8 cellular contexts compared by ENCODE assay signal in the genomic region with DNA sequence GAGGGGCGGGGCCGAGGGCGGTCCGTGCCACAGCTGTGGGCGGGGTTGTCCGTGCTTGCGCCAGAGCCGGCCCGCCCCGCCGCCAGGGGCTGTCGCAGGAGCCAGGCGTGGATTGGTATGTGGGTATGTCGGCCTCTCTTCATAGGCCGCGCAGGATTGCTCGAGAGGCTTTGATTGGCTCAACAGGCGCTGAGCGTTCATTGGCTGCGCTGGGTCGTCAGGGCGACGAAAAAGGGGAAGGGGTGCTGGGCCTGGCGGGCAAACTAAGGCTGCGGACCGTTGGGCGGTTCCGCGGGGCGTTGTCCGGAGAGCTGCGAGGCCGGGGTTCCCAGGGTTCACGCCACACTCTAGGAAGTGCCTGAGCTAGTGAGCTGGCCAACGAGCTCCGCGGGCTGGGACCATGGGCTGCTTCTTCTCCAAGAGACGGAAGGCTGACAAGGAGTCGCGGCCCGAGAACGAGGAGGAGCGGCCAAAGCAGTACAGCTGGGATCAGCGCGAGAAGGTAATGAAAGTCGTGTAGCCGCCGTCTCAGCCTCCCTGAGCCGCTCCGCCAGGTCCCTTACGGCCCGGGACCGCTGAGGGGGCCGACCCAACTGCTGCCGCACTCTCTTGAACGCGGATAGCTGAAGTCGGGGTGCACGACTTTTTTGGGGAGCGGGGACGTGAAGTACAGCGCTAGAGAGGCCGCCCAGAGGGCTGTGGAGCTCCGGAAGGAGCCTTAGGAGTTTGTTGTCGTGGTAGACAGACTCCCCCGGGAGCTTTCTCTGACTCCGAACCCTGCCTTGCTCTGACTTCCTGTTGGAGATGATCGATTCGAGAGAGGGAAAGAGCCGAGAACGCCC. TPM values are rescaled to one million over a fixed set of nuclear protein-coding genes. Genes with fewer than 3 reads are reported as not detected.
A peak's percentile ranks its signal among the peaks of the same experiment; 100 is the strongest.
DNase-seq lines count a peak whose midpoint lies in the region; FAIRE-seq and TF ChIP-seq lines count a peak whose summit lies in the region.

Gene RP2 (plus strand): TSS at position 343 of the 842 bp plus-strand sequence. CDS start 58 bp downstream, at position 401.

- H2BK120ac ChIP-seq in H1 (replicated peaks; ENCODE audit: low read depth, low read length), result no peak within 1 kb of the TSS

- H4K8ac ChIP-seq in H1 (ENCODE audit: extremely low read depth, insufficient read depth, low read length), result peak within 1 kb of the TSS; percentile 79; the same call in 1 of the 2 replicates

- H3K4me1 ChIP-seq in H1 (replicated peaks in 1 of 4; ENCODE audit: control insufficient read depth in 3 of 4, insufficient read depth in 4 of 4, low read length in 3 of 4), result no peaks in the 10 kb centered on the region

- TF ChIP-seq EP300 in H1 (IDR thresholded peaks at IDR 0.05; ENCODE audit: borderline replicate concordance in 1 of 2, low read depth in 2 of 2, low read length in 2 of 2), result no peak

- H2BK20ac ChIP-seq in H1 (ENCODE audit: low read length), result no peak within 1 kb of the TSS

- no peak within 1 kb of the TSS for H3K14ac ChIP-seq in H1 (ENCODE audit: insufficient read length)

- CTCF ChIA-PET in H1 (lab: Charles Lee; ENCODE audit: partially characterized antibody), result interaction anchor here (0.6 to 0.9 kb wide), 2 partner anchors 77 to 182 kb away, joined by 3 read pairs; no protein-coding TSS in a partner anchor

- no peaks in the 10 kb centered on the region for H3K27me3 ChIP-seq in H1 (replicated peaks in 1 of 4; ENCODE audit: control insufficient read depth in 3 of 4, extremely low read depth in 1 of 4, insufficient read depth in 3 of 4, low read length in 3 of 4)

- TF ChIP-seq CTCF in GM20000 (IDR thresholded peaks at IDR 0.05; ENCODE audit: extremely low read depth, missing control alignments) (no peak), H1 (IDR thresholded peaks at IDR 0.05; ENCODE audit: control extremely low read depth in 1 of 3, insufficient read depth in 1 of 3, low read depth in 1 of 3, low read length in 3 of 3) (no peak)

- peak within 1 kb of the TSS; percentile 77 to 94 (median 88) for H3K4me3 ChIP-seq in H1 (ENCODE audit: extremely low read depth in 1 of 4, insufficient read depth in 2 of 4, low read depth in 3 of 4, low read length in 4 of 4)

- no peak within 1 kb of the TSS for H4K5ac ChIP-seq in H1 (ENCODE audit: insufficient read length, low read depth, low read length)

- H2AFZ ChIP-seq in H1 (ENCODE audit: low read length), result peak within 1 kb of the TSS; percentile 59; the same call in 1 of the 2 replicates

- peak; percentile 33 to 56; a peak in 2 of 3 replicates for TF ChIP-seq POLR2A in H1 (IDR thresholded peaks at IDR 0.05; ENCODE audit: control extremely low read depth in 1 of 2, low read depth in 2 of 2, low read length in 2 of 2)

- no peaks in the 10 kb centered on the region; the same call in 1 of the 2 replicates for H3K23me2 ChIP-seq in H1 (ENCODE audit: low read depth, low read length)

- POLR2A ChIA-PET in H1 (lab: Charles Lee; ENCODE audit: partially characterized antibody), result interaction anchor here (0.8 kb wide), 1 partner anchor 68 kb away, joined by 3 read pairs; no protein-coding TSS in a partner anchor

- no peaks in the 10 kb centered on the region for H4K20me1 ChIP-seq in H1 (replicated peaks in 1 of 2; ENCODE audit: control insufficient read depth in 1 of 2, insufficient read depth in 2 of 2, low read length in 2 of 2)

- H3K79me2 ChIP-seq in H1 (ENCODE audit: control insufficient read depth in 1 of 2, insufficient read depth in 2 of 2, low read length in 2 of 2), result peaks cover 0 to 21% of the 10 kb centered on the region in 2 experiments; a peak in 2 of 4 replicates

- peak within 1 kb of the TSS; percentile 32; the same call in 1 of the 2 replicates for H3K27ac ChIP-seq in H1 (ENCODE audit: low read depth, low read length)

- no peak within 1 kb of the TSS for H2AK5ac ChIP-seq in H1 (ENCODE audit: low read depth, low read length)

- no peak within 1 kb of the TSS for H4K91ac ChIP-seq in H1 (replicated peaks; ENCODE audit: insufficient read length, low read length)

- peak; percentile 77 for FAIRE-seq in H1 (lab: Jason Lieb, UNC)

- no peak within 1 kb of the TSS for H3K23ac ChIP-seq in H1 (ENCODE audit: insufficient read length)

- H2BK12ac ChIP-seq in H1 (ENCODE audit: low read depth, low read length), result no peak within 1 kb of the TSS

- H3K9me3 ChIP-seq in H1 (ENCODE audit: insufficient read depth in 2 of 2, low read depth in 1 of 2, low read length in 1 of 2), result no peaks in the 10 kb centered on the region

- DNase-seq in CMK (ENCODE audit: low read depth) (peak; percentile 89), GM20000 (ENCODE audit: low spot score) (peak; percentile 81), HS-5 (ENCODE audit: low read depth) (peak; percentile 58), NOMO-1 (lab: John Stamatoyannopoulos, UW; ENCODE audit: unreplicated experiment in 2 of 2) (peak; percentile 86 to 96), H1 (ENCODE audit: low read depth in 1 of 2, low spot score in 2 of 2) (peak; percentile 80 to 86), medulla oblongata (ENCODE audit: extremely low spot score) (peak; percentile 95)
- DNase-seq in activated CD8-positive, alpha-beta memory T cell treated with anti-CD3 and anti-CD28 coated beads for 48 hours (ENCODE audit: low read depth in 2 of 3, low spot score in 2 of 3), result peak; percentile 50 to 71 (median 50)
- DNase-seq in stimulated activated CD4-positive, alpha-beta T cell treated with anti-CD3 and anti-CD28 coated beads, TNF-alpha, amount 100 ng/mL, for 48 hours (ENCODE audit: low read depth in 3 of 3), result peak; percentile 63 to 82 (median 78)

- H3K9ac ChIP-seq in H1 (replicated peaks in 1 of 4; ENCODE audit: extremely low read depth in 1 of 4, low read depth in 3 of 4, low read length in 3 of 4), result peak within 1 kb of the TSS; percentile 14 to 79 (median 54)

- TF ChIP-seq RAD21 in H1 (IDR thresholded peaks at IDR 0.05 in 1 of 2, conservative IDR thresholded peaks at IDR 0.05 in 1 of 2; ENCODE audit: low read depth in 2 of 2, low read length in 2 of 2), result no peak

- WGBS in H1 (ENCODE audit: extremely low coverage in 1 of 2, insufficient coverage in 1 of 2, insufficient read length in 1 of 2, insufficient replicate concordance in 2 of 2, low coverage in 1 of 2, low lambda C conversion rate in 2 of 2, missing lambda C conversion rate in 1 of 2), 2 experiments, result 0% methylated on average over 21 of the region's 71 CpGs; no CpG with 5 or more reads in 1 of the 2 experiments

- peak within 1 kb of the TSS; percentile 71 to 72 for H3K4me2 ChIP-seq in H1 (ENCODE audit: insufficient read depth in 1 of 2, low read depth in 2 of 2, low read length in 2 of 2)

- no peak within 1 kb of the TSS; the same call in 1 of the 2 replicates for H3K18ac ChIP-seq in H1 (ENCODE audit: extremely low read depth, low read length)

- H2BK5ac ChIP-seq in H1 (ENCODE audit: low read depth, low read length), result no peak within 1 kb of the TSS

- no peak within 1 kb of the TSS for H3K4ac ChIP-seq in H1 (replicated peaks; ENCODE audit: insufficient read length, low read depth, low read length)

- H3K79me1 ChIP-seq in H1 (ENCODE audit: low read depth, low read length), result no peaks in the 10 kb centered on the region

- H3K36me3 ChIP-seq in H1 (ENCODE audit: control insufficient read depth in 2 of 4, insufficient read depth in 4 of 4, low read length in 3 of 4), result no peaks in the 10 kb centered on the region

- H2BK15ac ChIP-seq in H1 (ENCODE audit: low read length), result no peak within 1 kb of the TSS

- H3K56ac ChIP-seq in H1 (replicated peaks; ENCODE audit: insufficient read length, low read depth, low read length), result no peak within 1 kb of the TSS

TF ChIP-seq in H1, 55 proteins besides CTCF, POLR2A, EP300 and RAD21 (continues in another document):
- TF ChIP-seq RBBP5 (IDR thresholded peaks at IDR 0.05; ENCODE audit: borderline replicate concordance, low read depth, low read length) (no peak; the same call in 1 of the 2 replicates), BACH1 (IDR thresholded peaks at IDR 0.05; ENCODE audit: low read length) (0 out of 2 replicates have a peak, but pooled peaks have one; percentile 27)

RNA-seq across cellular contexts. Expression of gene RP2, which starts in this region (rescaled TPM):
- 6.1 and 6.9 TPM in 2 replicates for total RNA-seq in H1 (2021; fragmentation: NEBNext Ultra II Directional; extraction: Animal tissue kit (Norgen Biotek cat#: 25700))
- polyA plus RNA-seq in H1 (2011; rRNA removed), result 1.8 and 2.2 TPM in 2 replicates
- 3.2 TPM for polyA plus RNA-seq in H1 (2011; cell fraction: cytosol; rRNA removed)
- polyA plus RNA-seq in H1 (2011; cell fraction: nucleus; rRNA removed), result 1.2 TPM
- 2.5 to 5.4 TPM (median 3.4 TPM) in 4 replicates for polyA plus RNA-seq in H1 (2012, experiment 1 of 2)
- 0.83 TPM for polyA plus RNA-seq in H1 (2012, experiment 2 of 2)
- 3.6 TPM for polyA plus RNA-seq in H1 (2013, experiment 1 of 2)
- 3.7 TPM for polyA plus RNA-seq in H1 (2013, experiment 2 of 2)
- polyA minus RNA-seq in H1 (2011; rRNA and poly(A)+ RNA removed), result 3.3 and 5.3 TPM in 2 replicates
- polyA minus RNA-seq in H1 (2011; cell fraction: cytosol; rRNA and poly(A)+ RNA removed), result 2.0 TPM
- polyA minus RNA-seq in H1 (2011; cell fraction: nucleus; rRNA and poly(A)+ RNA removed), result 2.1 TPM

Comparison
In these comparisons a context has a peak if more than half of its experiments do, and no peak if none do; other contexts are left out.
1. Peak in every context shown above with its lines: DNase-seq, H3K4me3 ChIP-seq and H3K27ac ChIP-seq.